16 cellular contexts compared by ENCODE assay signal in genomic region chr10:78964274-78964951, GRCh38.
DNase-seq lines count a peak whose midpoint lies in the region; ATAC-seq and TF ChIP-seq lines count a peak whose summit lies in the region.
"Had no signal": no experiment of that assay in that cellular context is flagged by ENCODE, and none has a peak within 500 bp of the region (broad histone marks: within the 10 kb centered on the region; RNA-seq: fewer than 3 reads in every experiment).

No MANE protein-coding gene starts in this region.

- no peak overlapping the region for H3K4me3 ChIP-seq in HUES6 (ENCODE audit: low read depth, low read length)
- no peak overlapping the region for H3K4me3 ChIP-seq in gastrocnemius medialis
- no peak overlapping the region for H3K4me3 ChIP-seq in MG63
- H3K4me3 ChIP-seq: mucosa of descending colon had no signal

- TF ChIP-seq POLR2A in gastrocnemius medialis (IDR thresholded peaks at IDR 0.05) = no peak

- peak overlapping the region; percentile 38 for H3K9ac ChIP-seq in HUES6 (ENCODE audit: low read length)

- H3K9me3 ChIP-seq in HUES6 (ENCODE audit: control insufficient read depth, insufficient read depth, low read depth, low read length) (no peaks in the 10 kb centered on the region), gastrocnemius medialis (no peaks in the 10 kb centered on the region), MG63 (no peaks in the 10 kb centered on the region)
- H3K9me3 ChIP-seq: mucosa of descending colon had no signal

- peak; percentile 22 for DNase-seq in SW480 (ENCODE audit: low spot score)
- peak; percentile 20 for DNase-seq in glomerular visceral epithelial cell (ENCODE audit: extremely low spot score)
- no peak for DNase-seq in gastrocnemius medialis
- DNase-seq in MG63 = no peak
- DNase-seq in NCI-H187 treated with DMSO at 0.1 percent for 48 hours (lab: John Stamatoyannopoulos, UW) = no peak
- no peak for DNase-seq in activated CD4-positive, alpha-beta T cell treated with anti-CD3 and anti-CD28 coated beads for 4 hours
- DNase-seq: activated CD4-positive, alpha-beta T cell treated with anti-CD3 and anti-CD28 coated beads for 48 hours; activated naive CD8-positive, alpha-beta T cell treated with anti-CD3 and anti-CD28 coated beads, Interleukin-2, amount 50 U/mL, for 24 hours; activated T-cell treated with anti-CD3 and anti-CD28 coated beads, Interleukin-2, amount 50 U/mL, for 4 hours; CD4-positive, alpha-beta memory T cell; cortex of kidney; NCI-H1048; stimulated activated naive CD4-positive, alpha-beta T cell treated with Interleukin-2 at 50 U/mL for 16 hours; T-helper 17 cell had no signal

- TF ChIP-seq CTCF in gastrocnemius medialis (IDR thresholded peaks at IDR 0.05 in 4 of 5, conservative IDR thresholded peaks at IDR 0.05 in 1 of 5) = no peak

- H3K36me3 ChIP-seq in HUES6 (ENCODE audit: control insufficient read depth, insufficient read depth, low read length) (no peaks in the 10 kb centered on the region), gastrocnemius medialis (no peaks in the 10 kb centered on the region), MG63 (no peaks in the 10 kb centered on the region)

- H3K27ac ChIP-seq in HUES6 (ENCODE audit: low read depth, low read length) = no peak overlapping the region
- peak overlapping the region; percentile 70 to 84 (median 76) for H3K27ac ChIP-seq in gastrocnemius medialis

- peaks cover 46% of the 10 kb centered on the region for H3K4me1 ChIP-seq in HUES6 (ENCODE audit: control insufficient read depth, insufficient read depth, low read length)
- H3K4me1 ChIP-seq in gastrocnemius medialis = peaks cover 13 to 31% of the 10 kb centered on the region in 2 donors

- intact Hi-C loops in gastrocnemius medialis (cut with DNase I; ENCODE audit: low total_unique reads) = loop anchor here (2.0 kb wide), 1 partner anchor 102 kb away; no protein-coding TSS in a partner anchor

- ATAC-seq in gastrocnemius medialis = peak in 1 of 2 donors; percentile 34
- ATAC-seq: activated naive CD8-positive, alpha-beta T cell treated with anti-CD3 and anti-CD28 coated beads, Interleukin-2, amount 50 U/mL, for 24 hours; activated T-cell treated with anti-CD3 and anti-CD28 coated beads, Interleukin-2, amount 50 U/mL, for 4 hours; T-helper 17 cell had no signal

- H3K27me3 ChIP-seq in HUES6 (ENCODE audit: control insufficient read depth, insufficient read depth, low read length) (no peaks in the 10 kb centered on the region), gastrocnemius medialis (no peaks in the 10 kb centered on the region), MG63 (no peaks in the 10 kb centered on the region)

- in situ Hi-C loops in gastrocnemius medialis (cut with MboI; ENCODE audit: low sequenced_read_pairs in 4 of 4) = loop anchor here in 1 of 4 donors (25.0 kb wide), 1 partner anchor 223 kb away; no protein-coding TSS in a partner anchor

Comparison
In these comparisons a context has a peak if more than half of its experiments do, and no peak if none do; other contexts are left out.
1. DNase-seq: peak in SW480 (single experiment) and glomerular visceral epithelial cell (single experiment); none in gastrocnemius medialis (0 of 2), MG63 (single experiment), NCI-H187 treated with DMSO at 0.1 percent for 48 hours (single experiment) and activated CD4-positive, alpha-beta T cell treated with anti-CD3 and anti-CD28 coated beads for 4 hours (0 of 2).